ENCODE assay signal across 8 cellular contexts in the genomic region with DNA sequence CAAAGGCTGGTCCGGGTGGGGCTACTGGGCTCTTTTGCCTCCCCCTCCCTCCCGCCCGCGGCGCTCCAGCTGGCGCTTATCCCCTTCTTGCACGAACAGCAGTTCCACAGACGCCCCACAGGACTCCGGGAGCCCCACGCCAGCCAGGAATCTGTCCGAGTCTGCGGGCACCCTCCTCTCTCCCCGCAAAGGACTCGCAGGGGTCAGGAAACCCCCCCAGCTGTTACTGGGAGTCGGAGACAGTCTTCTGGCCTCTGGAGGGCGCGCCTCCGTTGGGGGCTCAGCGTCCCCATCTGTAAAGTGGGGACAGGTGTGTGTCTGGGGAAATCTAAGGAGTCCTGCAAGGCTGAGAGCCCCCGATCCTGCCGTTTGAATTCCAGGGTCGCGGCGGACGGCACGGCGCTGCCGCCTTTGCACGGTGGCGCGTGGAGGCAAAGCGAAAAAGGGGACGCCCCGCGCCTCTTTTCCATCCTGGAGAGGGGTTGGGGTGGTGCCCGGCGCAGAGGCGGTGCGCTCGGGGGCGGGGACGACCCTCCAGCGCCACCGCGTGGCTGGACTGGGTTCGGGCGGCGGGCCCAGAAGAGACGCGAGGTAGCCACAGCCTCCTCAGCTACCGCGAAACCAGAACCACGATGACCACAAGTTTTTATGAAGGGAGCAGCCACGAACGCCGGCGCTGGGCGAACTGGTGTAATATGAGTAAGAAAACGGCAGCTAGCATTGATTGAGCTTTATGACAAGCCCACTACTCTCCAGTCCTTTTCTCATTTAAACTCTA. TPM values are rescaled to one million over a fixed set of nuclear protein-coding genes. Genes with fewer than 3 reads are reported as not detected.
DNase-seq lines count a peak whose midpoint lies in the region; ATAC-seq and TF ChIP-seq lines count a peak whose summit lies in the region.

No MANE protein-coding gene starts in this region.

- no peak for TF ChIP-seq EP300 in gastroesophageal sphincter (IDR thresholded peaks at IDR 0.05)

- TF ChIP-seq POLR2A in gastroesophageal sphincter (IDR thresholded peaks at IDR 0.05): no peak

- ATAC-seq in GM21447 (IDR thresholded peaks at IDR 0.05; ENCODE audit: unreplicated experiment) (peak; percentile 90), RWPE2 (ENCODE audit: low read depth) (peak; percentile 83), gastroesophageal sphincter (peak; percentile 92)

- H3K27ac ChIP-seq in RWPE2 (ENCODE audit: poor library complexity, severe bottlenecking) (no peak overlapping the region), gastroesophageal sphincter (peak overlapping the region; percentile 7 to 90 (median 84)), neutrophil (peak overlapping the region; percentile 70)

- DNase-seq in COLO829 (ENCODE audit: low spot score) (peak; percentile 87), RWPE2 (ENCODE audit: low spot score) (no peak), activated gamma-delta T cell (lab: John Stamatoyannopoulos, UW) (peak; percentile 66), stromal cell of bone marrow (ENCODE audit: low read depth) (peak; percentile 67)
- DNase-seq in Jurkat, Clone E6-1 (ENCODE audit: low read depth, low spot score): peak; percentile 35

- TF ChIP-seq CTCF in RWPE2 (IDR thresholded peaks at IDR 0.05; ENCODE audit: poor library complexity, severe bottlenecking) (peak; percentile 97), gastroesophageal sphincter (IDR thresholded peaks at IDR 0.05) (peak in 3 of 4 experiments; percentile 90 to 94 (median 92)), neutrophil (IDR thresholded peaks at IDR 0.05) (peak; percentile 99)

- WGBS in gastroesophageal sphincter (ENCODE audit: low coverage in 1 of 2), 2 donors: 1% methylated on average over 20 of the region's 59 CpGs; no CpG with 5 or more reads in 1 of the 2 donors

- H3K4me1 ChIP-seq in RWPE2 (ENCODE audit: insufficient read depth, poor library complexity, severe bottlenecking) (peaks cover 14% of the 10 kb centered on the region), gastroesophageal sphincter (peaks cover 5 to 55% (median 14%) of the 10 kb centered on the region in 3 donors), neutrophil (ENCODE audit: control insufficient read depth in 1 of 2, insufficient read depth in 1 of 2, low read depth in 1 of 2, low read length in 1 of 2) (peaks cover 15 to 29% of the 10 kb centered on the region in 2 experiments)

- peak overlapping the region; percentile 53 for H3K4me3 ChIP-seq in Jurkat, Clone E6-1 (ENCODE audit: low read length)
- H3K4me3 ChIP-seq in RWPE2 (ENCODE audit: severe bottlenecking): peak overlapping the region; percentile 19
- H3K4me3 ChIP-seq in gastroesophageal sphincter: peak overlapping the region; percentile 26 to 56
- peak overlapping the region; percentile 59 to 70 for H3K4me3 ChIP-seq in neutrophil (ENCODE audit: low read depth in 1 of 2, low read length in 1 of 2)

- H3K36me3 ChIP-seq in RWPE2 (ENCODE audit: low read depth): no peaks in the 10 kb centered on the region
- H3K36me3 ChIP-seq in gastroesophageal sphincter: no peaks in the 10 kb centered on the region
- peaks cover 34% of the 10 kb centered on the region for H3K36me3 ChIP-seq in neutrophil

- H3K27me3 ChIP-seq in RWPE2 (ENCODE audit: insufficient read depth, poor library complexity, severe bottlenecking): no peaks in the 10 kb centered on the region
- H3K27me3 ChIP-seq in gastroesophageal sphincter: no peaks in the 10 kb centered on the region
- no peaks in the 10 kb centered on the region for H3K27me3 ChIP-seq in neutrophil

- H3K9me3 ChIP-seq in RWPE2 (ENCODE audit: severe bottlenecking): no peaks in the 10 kb centered on the region
- H3K9me3 ChIP-seq in gastroesophageal sphincter: no peaks in the 10 kb centered on the region
- H3K9me3 ChIP-seq in neutrophil: no peaks in the 10 kb centered on the region

RNA-seq across cellular contexts. Expression of a gene that starts 2.8 kb away (rescaled TPM):
- not detected for polyA plus RNA-seq in Jurkat, Clone E6-1 (2012; ENCODE audit: insufficient read depth, insufficient read length)
- total RNA-seq in gastroesophageal sphincter: 1 to 10 TPM in 2 of 4 donors, under 1 TPM in 1, not detected in 1; 0.31 to 1.7 (median 1.5) TPM

RNA-seq across cellular contexts. Expression of a gene that starts 24.4 kb away (rescaled TPM):
- 209 TPM for polyA plus RNA-seq in Jurkat, Clone E6-1 (2012; ENCODE audit: insufficient read depth, insufficient read length)
- 100 to 1,000 TPM; 136 to 195 (median 158) TPM for total RNA-seq in gastroesophageal sphincter

RNA-seq across cellular contexts. Expression of a gene that starts 29.8 kb away (rescaled TPM):
- polyA plus RNA-seq in Jurkat, Clone E6-1 (2012; ENCODE audit: insufficient read depth, insufficient read length): 61.0 TPM
- 10 to 100 TPM; 52.8 to 76.8 (median 59.8) TPM for total RNA-seq in gastroesophageal sphincter
